Comparison of ENCODE assay signal across 23 cellular contexts in genomic region chr2:104444392-104444791, GRCh38.
DNase-seq lines count a peak whose midpoint lies in the region; TF ChIP-seq lines count a peak whose summit lies in the region.
"Had no signal": no experiment of that assay in that cellular context is flagged by ENCODE, and none has a peak within 500 bp of the region (broad histone marks: within the 10 kb centered on the region; RNA-seq: fewer than 3 reads in every experiment).

No MANE protein-coding gene starts in this region.

- no peaks in the 10 kb centered on the region for H3K9me2 ChIP-seq in SK-N-SH

- WGBS in SK-N-SH (ENCODE audit: low lambda C conversion rate), result 18% methylated on average over 4 of the region's 4 CpGs

- H3F3A ChIP-seq in SK-N-SH (replicated peaks; ENCODE audit: insufficient read depth), result no peaks in the 10 kb centered on the region

- no peaks in the 10 kb centered on the region for H4K20me1 ChIP-seq in SK-N-SH (ENCODE audit: insufficient read depth)

- H3K36me3 ChIP-seq in SK-N-SH (replicated peaks in 1 of 2; ENCODE audit: control insufficient read depth in 1 of 2, insufficient read depth in 2 of 2, low read length in 1 of 2), result no peaks in the 10 kb centered on the region

- H3K79me2 ChIP-seq in SK-N-SH (ENCODE audit: insufficient read depth), result no peaks in the 10 kb centered on the region

- peak; percentile 58 for DNase-seq in ACHN
- peak; percentile 61 for DNase-seq in H4 (ENCODE audit: low spot score)
- peak; percentile 42 for DNase-seq in astrocyte of the cerebellum (ENCODE audit: low read depth)
- peak; percentile 82 for DNase-seq in kidney tubule cell (ENCODE audit: low spot score)
- no peak for DNase-seq in Kasumi-1 (lab: John Stamatoyannopoulos, UW)
- no peak for DNase-seq in NCI-H446 treated with DMSO at 0.1 percent for 48 hours (lab: John Stamatoyannopoulos, UW)
- DNase-seq in activated naive CD4-positive, alpha-beta T cell treated with anti-CD3 and anti-CD28 coated beads, Interleukin-2, amount 50 U/mL, for 16 hours, result no peak
- DNase-seq in SK-N-SH, result no peak
- DNase-seq: activated CD4-positive, alpha-beta T cell treated with anti-CD3 and anti-CD28 coated beads for 48 hours; activated CD8-positive, alpha-beta memory T cell treated with anti-CD3 and anti-CD28 coated beads, Interleukin-2, amount 10 ng/mL, durations not matched to agents 7 days and 5 days; body of pancreas; C1 segment of cervical spinal cord; effector CD8-positive, alpha-beta T cell; H9; IMR-90; left colon; mesendoderm; MM.1S; NCI-H1436 treated with DMSO at 0.1 percent for 48 hours; NCI-H2227 treated with DMSO at 0.1 percent for 48 hours; NCI-H82; stimulated activated CD4-positive, alpha-beta T cell treated with anti-CD3 and anti-CD28 coated beads, Interleukin-12 subunit alpha, Interleukin-12 subunit beta, amount 100 ng/mL, for 4 hours; stimulated activated CD4-positive, alpha-beta T cell treated with anti-CD3 and anti-CD28 coated beads, Interleukin-4, amount 100 ng/mL, for 4 hours had no signal

- H3K9ac ChIP-seq in SK-N-SH, result no peak overlapping the region

- TF ChIP-seq EP300 in SK-N-SH (IDR thresholded peaks at IDR 0.05; ENCODE audit: borderline replicate concordance in 1 of 2, low read depth in 1 of 2, low read length in 1 of 2), result no peak

- H3K9me3 ChIP-seq in SK-N-SH, result no peaks in the 10 kb centered on the region; the same call in 1 of the 2 replicates
- H3K9me3 ChIP-seq: body of pancreas had no signal

- in situ Hi-C loops in ACHN (cut with HindIII; ENCODE audit: low pct_ligation_motif_present, low pct_unique_long_range_greater_than_20kb, low sequenced_read_pairs), result loop anchor here (25.0 kb wide), 1 partner anchor 407 kb away; no protein-coding TSS in a partner anchor
- in situ Hi-C loops in astrocyte of the cerebellum (cut with HindIII; ENCODE audit: low sequenced_read_pairs), result no loop called here

- CTCF ChIA-PET in SK-N-SH (lab: Yijun Ruan, JAX), result interaction anchor here (1.0 kb wide), 1 partner anchor 9 kb away, joined by 4 read pairs; no protein-coding TSS in a partner anchor

- H3K27me3 ChIP-seq in SK-N-SH (ENCODE audit: insufficient read depth), result no peaks in the 10 kb centered on the region
- H3K27me3 ChIP-seq: body of pancreas had no signal

- H3K4me3 ChIP-seq in astrocyte of the cerebellum (ENCODE audit: low read depth, low read length) (no peak overlapping the region), SK-N-SH (ENCODE audit: low read depth in 2 of 2, low read length in 1 of 2) (no peak overlapping the region)
- H3K4me3 ChIP-seq: body of pancreas had no signal

- POLR2A ChIA-PET in SK-N-SH (lab: Yijun Ruan, JAX), result no interaction called here

- no peak overlapping the region for H2AFZ ChIP-seq in SK-N-SH (ENCODE audit: low read depth)

- no peak for TF ChIP-seq RAD21 in SK-N-SH (IDR thresholded peaks at IDR 0.05; ENCODE audit: low read length)

- no peak overlapping the region for H3K4me2 ChIP-seq in SK-N-SH

- H3K27ac ChIP-seq in SK-N-SH (ENCODE audit: low read depth in 2 of 2, low read length in 1 of 2), result no peak overlapping the region
- H3K27ac ChIP-seq: body of pancreas had no signal

- H3K4me1 ChIP-seq in SK-N-SH (ENCODE audit: control insufficient read depth in 1 of 2, insufficient read depth in 2 of 2, low read depth in 1 of 2, low read length in 1 of 2), result no peaks in the 10 kb centered on the region
- H3K4me1 ChIP-seq: body of pancreas had no signal

- no peak for TF ChIP-seq CTCF in astrocyte of the cerebellum (IDR thresholded peaks at IDR 0.05; ENCODE audit: low read depth, low read length, missing control alignments)
- TF ChIP-seq CTCF in SK-N-SH (IDR thresholded peaks at IDR 0.05), result no peak

TF ChIP-seq in SK-N-SH, 30 proteins besides CTCF, POLR2A, EP300 and RAD21:
- no peak for TF ChIP-seq EZH2phosphoT487 (IDR thresholded peaks at IDR 0.05; ENCODE audit: borderline replicate concordance, low read depth)
- no peak for TF ChIP-seq RFX5 (IDR thresholded peaks at IDR 0.05; ENCODE audit: low read length)
- no peak for TF ChIP-seq GABPA (IDR thresholded peaks at IDR 0.05; ENCODE audit: low read depth)
- TF ChIP-seq RCOR1 (IDR thresholded peaks at IDR 0.05; ENCODE audit: low read length), result no peak
- no peak for TF ChIP-seq GATA2 (CRISPR knock-in tag; IDR thresholded peaks at IDR 0.05)
- no peak for TF ChIP-seq REST (IDR thresholded peaks at IDR 0.05; ENCODE audit: low read depth, low read length)
- no peak for TF ChIP-seq POLR2AphosphoS5 (IDR thresholded peaks at IDR 0.05; ENCODE audit: low read depth, low read length)
- no peak for TF ChIP-seq ELF1 (IDR thresholded peaks at IDR 0.05)
- no peak for TF ChIP-seq TAF1 (IDR thresholded peaks at IDR 0.05; ENCODE audit: borderline replicate concordance, low read depth, low read length)
- TF ChIP-seq IRF3 (IDR thresholded peaks at IDR 0.05; ENCODE audit: low read depth, low read length), result no peak
- TF ChIP-seq YY1 (IDR thresholded peaks at IDR 0.05; ENCODE audit: low read depth), result no peak
- TF ChIP-seq ZBTB33 (IDR thresholded peaks at IDR 0.05; ENCODE audit: borderline replicate concordance, low read depth), result no peak
- TF ChIP-seq NFIC (IDR thresholded peaks at IDR 0.05; ENCODE audit: borderline replicate concordance), result no peak

Comparison
In these comparisons a context has a peak if more than half of its experiments do, and no peak if none do; other contexts are left out.
1. DNase-seq: peak in ACHN (single experiment), H4 (single experiment), astrocyte of the cerebellum (single experiment) and kidney tubule cell (single experiment); none in Kasumi-1 (0 of 2), NCI-H446 treated with DMSO at 0.1 percent for 48 hours (single experiment), activated naive CD4-positive, alpha-beta T cell treated with anti-CD3 and anti-CD28 coated beads, Interleukin-2, amount 50 U/mL, for 16 hours (single experiment) and SK-N-SH (single experiment).